In genomic region chr17:34370376-34370996, GRCh38 we compare ENCODE assay signal across 20 cellular contexts. TPM values are rescaled to one million over a fixed set of nuclear protein-coding genes. Genes with fewer than 3 reads are reported as not detected.
A peak's percentile ranks its signal among the peaks of the same experiment; 100 is the strongest.
DNase-seq lines count a peak whose midpoint lies in the region; ATAC-seq and TF ChIP-seq lines count a peak whose summit lies in the region.
"Had no signal": no experiment of that assay in that cellular context is flagged by ENCODE, and none has a peak within 500 bp of the region (broad histone marks: within the 10 kb centered on the region; RNA-seq: fewer than 3 reads in every experiment).

No MANE protein-coding gene starts in this region.

- no peak for TF ChIP-seq POLR2A in uterus (IDR thresholded peaks at IDR 0.05)

- no TSS peak for BruUV-seq in OCI-LY7 (replicated peaks; lab: Mats Ljungman, UMichigan)

- H3K9me2 ChIP-seq in OCI-LY7 (ENCODE audit: insufficient read depth, low read length): no peaks in the 10 kb centered on the region

- H3K4me1 ChIP-seq in OCI-LY7 (ENCODE audit: insufficient read depth, low read length, poor library complexity, severe bottlenecking) (peaks cover 76% of the 10 kb centered on the region), uterus (no peaks in the 10 kb centered on the region)
- H3K4me1 ChIP-seq: HAP-1 had no signal

- CTCF ChIA-PET in OCI-LY7 (lab: Charles Lee; ENCODE audit: unreplicated experiment): interaction anchor here (0.7 to 2.1 kb wide), 3 partner anchors 9 to 1394 kb away, joined by 3 to 8 read pairs (median 4); no protein-coding TSS in a partner anchor

- H3K27ac Mint-ChIP-seq in activated T-cell treated with anti-CD3 and anti-CD28 coated beads, Interleukin-2, amount 50 U/mL, for 72 hours: peak overlapping the region; percentile 34
- H3K27ac Mint-ChIP-seq in HFFc6: no peak overlapping the region

- peak in 1 of 2 donors; percentile 18 for DNase-seq in activated T-cell treated with anti-CD3 and anti-CD28 coated beads, Interleukin-2, amount 50 U/mL, for 72 hours
- DNase-seq in activated T-cell treated with anti-CD3 and anti-CD28 coated beads, Interleukin-2, amount 50 U/mL, for 1 hour: no peak
- DNase-seq in OCI-LY7 (ENCODE audit: low spot score) (peak; percentile 35), epithelial cell of prostate (ENCODE audit: low read depth, low spot score) (no peak), HFFc6 (no peak), uterus (no peak)
- DNase-seq in activated CD8-positive, alpha-beta memory T cell treated with anti-CD3 and anti-CD28 coated beads, Interleukin-2, amount 50 U/mL, for 4 hours: no peak
- DNase-seq: CD4-positive, CD25-positive, alpha-beta regulatory T cell; DMS53; NCI-H1092 treated with DMSO at 0.1 percent for 48 hours; NCI-H1694; NCI-H345; NCI-H526 treated with DMSO at 0.1 percent for 48 hours; Right ventricle myocardium superior had no signal

- TF ChIP-seq CTCF in OCI-LY7 (conservative IDR thresholded peaks at IDR 0.05; ENCODE audit: low read length) (no peak), HFFc6 (IDR thresholded peaks at IDR 0.05) (no peak), uterus (IDR thresholded peaks at IDR 0.05) (no peak)

- ATAC-seq in activated T-cell treated with anti-CD3 and anti-CD28 coated beads, Interleukin-2, amount 50 U/mL, for 72 hours (replicated peaks in 1 of 2): peak; percentile 8 to 22
- ATAC-seq in HG03442 (IDR thresholded peaks at IDR 0.05; ENCODE audit: unreplicated experiment): no peak
- ATAC-seq: K562 had no signal

- no peaks in the 10 kb centered on the region for H3K79me2 ChIP-seq in OCI-LY7 (ENCODE audit: insufficient read depth, low read depth, low read length)

- peak overlapping the region; percentile 39; the same call in 1 of the 2 replicates for H2AFZ ChIP-seq in OCI-LY7 (ENCODE audit: low read length)

- POLR2A ChIA-PET in OCI-LY7 (lab: Charles Lee): interaction anchor here (0.5 to 3.6 kb wide), 4 partner anchors 8 to 1757 kb away, joined by 3 to 16 read pairs (median 6); partner anchors contain the start of gene CCL1

- no peaks in the 10 kb centered on the region for H3K27me3 ChIP-seq in uterus

- peak overlapping the region; percentile 40 to 44 for H3K4me3 Mint-ChIP-seq in activated T-cell treated with anti-CD3 and anti-CD28 coated beads, Interleukin-2, amount 50 U/mL, for 72 hours
- no peak overlapping the region for H3K4me3 Mint-ChIP-seq in HFFc6
- H3K4me3 Mint-ChIP-seq: CD4-positive, CD25-positive, alpha-beta regulatory T cell had no signal

- H3K27ac ChIP-seq in OCI-LY7 (ENCODE audit: low read depth, low read length, poor library complexity, severe bottlenecking) (peak overlapping the region; percentile 79), epithelial cell of prostate (peak overlapping the region; percentile 31), uterus (no peak overlapping the region)
- H3K27ac ChIP-seq: HL-60 had no signal

- H3K9me3 Mint-ChIP-seq in activated T-cell treated with anti-CD3 and anti-CD28 coated beads, Interleukin-2, amount 50 U/mL, for 72 hours: no peaks in the 10 kb centered on the region
- H3K9me3 Mint-ChIP-seq in HFFc6: no peaks in the 10 kb centered on the region
- H3K9me3 Mint-ChIP-seq: CD4-positive, CD25-positive, alpha-beta regulatory T cell had no signal

- H4K20me1 ChIP-seq in OCI-LY7 (ENCODE audit: insufficient read depth, low read length): no peaks in the 10 kb centered on the region

- H3K4me2 ChIP-seq in OCI-LY7 (ENCODE audit: low read length): peak overlapping the region; percentile 55

- H3K36me3 Mint-ChIP-seq in activated T-cell treated with anti-CD3 and anti-CD28 coated beads, Interleukin-2, amount 50 U/mL, for 72 hours (ENCODE audit: insufficient read depth in 2 of 2): no peaks in the 10 kb centered on the region
- H3K36me3 Mint-ChIP-seq in HFFc6 (ENCODE audit: low read depth): no peaks in the 10 kb centered on the region
- H3K36me3 Mint-ChIP-seq: CD4-positive, CD25-positive, alpha-beta regulatory T cell had no signal

- H3K9me3 ChIP-seq in OCI-LY7 (ENCODE audit: low read length) (no peaks in the 10 kb centered on the region), uterus (no peaks in the 10 kb centered on the region)
- H3K9me3 ChIP-seq: HAP-1 had no signal

- intact Hi-C loops in OCI-LY7 (cut with micrococcal nuclease; ENCODE audit: unreplicated experiment): no loop called here
- intact Hi-C loops in uterus (cut with DNase I; ENCODE audit: low total_unique reads): no loop called here

- H3K27me3 Mint-ChIP-seq in activated T-cell treated with anti-CD3 and anti-CD28 coated beads, Interleukin-2, amount 50 U/mL, for 72 hours (ENCODE audit: low read depth): peaks cover 35% of the 10 kb centered on the region
- peaks cover 7% of the 10 kb centered on the region for H3K27me3 Mint-ChIP-seq in HFFc6 (ENCODE audit: insufficient read depth)

- peaks cover 26% of the 10 kb centered on the region for H3K4me1 Mint-ChIP-seq in activated T-cell treated with anti-CD3 and anti-CD28 coated beads, Interleukin-2, amount 50 U/mL, for 72 hours (ENCODE audit: low read depth)
- peaks cover 12% of the 10 kb centered on the region; the same call in 1 of the 2 replicates for H3K4me1 Mint-ChIP-seq in HFFc6 (ENCODE audit: low read depth)

- H3K36me3 ChIP-seq in OCI-LY7 (ENCODE audit: insufficient read depth, low read length) (no peaks in the 10 kb centered on the region), uterus (no peaks in the 10 kb centered on the region)
- H3K36me3 ChIP-seq: HAP-1 had no signal

- H3K4me3 ChIP-seq in OCI-LY7 (ENCODE audit: low read depth, low read length, poor library complexity, severe bottlenecking) (peak overlapping the region; percentile 3), uterus (no peak overlapping the region)
- H3K4me3 ChIP-seq: HAP-1, K562 had no signal

RNA-seq across cellular contexts. Expression of gene CCL1, which starts 7.5 kb away (rescaled TPM):
- not detected for total RNA-seq in activated T-cell treated with anti-CD3 and anti-CD28 coated beads, Interleukin-2, amount 50 U/mL, for 72 hours
- not detected in 2 replicates for total RNA-seq in OCI-LY7 (2014; rRNA removed; shearing (Covaris generic))
- total RNA-seq in OCI-LY7 (2022) (not detected in 2 replicates), uterus (not detected)
- under 1 TPM in 1 of 6 experiments, not detected in 5; 0.55 TPM for total RNA-seq in HFFc6 (2021; fragmentation: NEBNext Ultra II Directional; extraction: Animal tissue kit (Norgen Biotek cat#: 25700))
- total RNA-seq: A172; CD4-positive, CD25-positive, alpha-beta regulatory T cell; K562; MCF 10A; Right ventricle myocardium superior had no signal

RNA-seq across cellular contexts. Expression of gene CCL13, which starts 14.2 kb away (rescaled TPM):
- total RNA-seq in activated T-cell treated with anti-CD3 and anti-CD28 coated beads, Interleukin-2, amount 50 U/mL, for 72 hours: not detected
- not detected in 2 replicates for total RNA-seq in OCI-LY7 (2014; rRNA removed; shearing (Covaris generic))
- total RNA-seq in OCI-LY7 (2022) (not detected in 2 replicates), uterus (1 to 10 TPM in 2 of 4 donors, not detected in 2; 3.0 to 4.1 TPM)
- not detected for total RNA-seq in HFFc6 (2021; fragmentation: NEBNext Ultra II Directional; extraction: Animal tissue kit (Norgen Biotek cat#: 25700))
- total RNA-seq: A172; CD4-positive, CD25-positive, alpha-beta regulatory T cell; K562; MCF 10A had no signal

RNA-seq across cellular contexts. Expression of gene CCL8, which starts 51.3 kb away (rescaled TPM):
- total RNA-seq in activated T-cell treated with anti-CD3 and anti-CD28 coated beads, Interleukin-2, amount 50 U/mL, for 72 hours: not detected
- total RNA-seq in OCI-LY7 (2014; rRNA removed; shearing (Covaris generic)): not detected in 2 replicates
- total RNA-seq in OCI-LY7 (2022): not detected in 2 replicates
- not detected for total RNA-seq in HFFc6 (2021; fragmentation: NEBNext Ultra II Directional; extraction: Animal tissue kit (Norgen Biotek cat#: 25700))
- total RNA-seq in uterus: under 1 TPM in 1 of 4 donors, not detected in 3; 0.70 TPM
- total RNA-seq: A172; CD4-positive, CD25-positive, alpha-beta regulatory T cell; K562; MCF 10A; Right ventricle myocardium superior had no signal

Comparison
In these comparisons a context has a peak if more than half of its experiments do, and no peak if none do; other contexts are left out.
1. H3K27ac ChIP-seq: peak in OCI-LY7 (single experiment) and epithelial cell of prostate (single experiment); none in uterus (0 of 2).